ENCODE assay signal across 4 cellular contexts in the genomic region with DNA sequence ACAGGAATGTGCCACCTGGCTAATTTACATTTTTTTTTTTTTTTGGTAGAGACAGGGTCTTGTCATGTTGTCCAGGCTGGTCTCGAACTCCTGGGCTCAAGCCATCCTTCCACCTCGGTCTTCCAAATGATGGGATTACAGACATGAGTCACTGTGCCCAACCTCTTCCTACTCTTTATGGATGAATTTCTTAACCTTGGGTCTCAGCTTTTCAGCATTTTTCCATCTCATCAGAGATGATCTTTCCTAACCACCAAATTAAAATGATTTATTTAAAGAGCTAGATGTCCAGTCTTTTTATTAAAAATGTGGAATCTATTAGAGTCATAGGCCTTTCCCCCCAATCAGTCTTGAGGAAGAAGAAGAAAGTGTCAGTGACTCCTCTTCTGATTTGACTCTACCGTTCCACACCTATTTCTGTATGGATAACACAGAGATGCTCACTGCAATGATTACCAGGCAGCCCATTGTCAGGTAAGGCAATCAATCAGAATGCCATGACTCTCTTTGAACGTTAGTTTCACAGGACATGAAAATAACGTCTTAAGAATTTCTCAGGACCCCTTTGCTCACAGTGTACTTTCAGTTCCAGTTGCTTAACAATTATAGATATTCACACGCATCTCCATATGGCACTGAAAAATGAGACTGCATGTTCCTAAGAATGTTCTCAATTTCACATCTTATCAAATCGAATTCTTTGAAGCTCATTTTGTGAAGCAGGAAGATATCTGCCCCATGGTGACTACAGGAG.
TF ChIP-seq lines count a peak whose summit lies in the region.

No MANE protein-coding gene starts in this region.

TF ChIP-seq in GM12891, 5 proteins besides CTCF, POLR2A, EP300 and RAD21:
- no peak for TF ChIP-seq TAF1 (IDR thresholded peaks at IDR 0.05; ENCODE audit: low read depth, low read length)
- TF ChIP-seq SPI1 (IDR thresholded peaks at IDR 0.05; ENCODE audit: low read depth, low read length): peak; percentile 49; the same call in 1 of the 2 replicates

TF ChIP-seq in IMR-90, 13 proteins besides CTCF, POLR2A, EP300 and RAD21:
- TF ChIP-seq RCOR1 (IDR thresholded peaks at IDR 0.05; ENCODE audit: insufficient replicate concordance, low read length) (no peak), NFE2L2 (IDR thresholded peaks at IDR 0.05; ENCODE audit: low read depth, low read length) (no peak), CHD1 (IDR thresholded peaks at IDR 0.05; ENCODE audit: low read depth, low read length) (no peak), CEBPB (IDR thresholded peaks at IDR 0.05; ENCODE audit: low read depth, low read length) (no peak), MAFK (IDR thresholded peaks at IDR 0.05; ENCODE audit: low read depth, low read length) (no peak), FOS (IDR thresholded peaks at IDR 0.05; ENCODE audit: low read depth, low read length) (no peak), BHLHE40 (IDR thresholded peaks at IDR 0.05; ENCODE audit: low read depth, low read length) (no peak), SMC3 (IDR thresholded peaks at IDR 0.05; ENCODE audit: low read depth, low read length) (no peak), MAZ (IDR thresholded peaks at IDR 0.05; ENCODE audit: borderline replicate concordance, low read depth, low read length) (no peak), MXI1 (IDR thresholded peaks at IDR 0.05; ENCODE audit: borderline replicate concordance, low read depth, low read length) (no peak), ELK1 (IDR thresholded peaks at IDR 0.05; ENCODE audit: borderline replicate concordance, low read depth, low read length) (no peak), USF2 (IDR thresholded peaks at IDR 0.05; ENCODE audit: low read depth, low read length) (no peak), RFX5 (IDR thresholded peaks at IDR 0.05; ENCODE audit: low read depth, low read length) (no peak)

TF ChIP-seq in endothelial cell of umbilical vein, 7 proteins besides CTCF, POLR2A, EP300 and RAD21:
- TF ChIP-seq EZH2 (IDR thresholded peaks at IDR 0.05; ENCODE audit: borderline replicate concordance, low read depth, low read length, severe bottlenecking): no peak
- TF ChIP-seq POLR2AphosphoS5 (IDR thresholded peaks at IDR 0.05; ENCODE audit: insufficient read depth, low read depth, low read length): no peak
- TF ChIP-seq MYC (IDR thresholded peaks at IDR 0.05; ENCODE audit: low read depth, low read length): no peak
- no peak for TF ChIP-seq JUN (IDR thresholded peaks at IDR 0.05; ENCODE audit: borderline replicate concordance, insufficient read depth, insufficient read length, low read depth)
- no peak for TF ChIP-seq FOS (IDR thresholded peaks at IDR 0.05; ENCODE audit: borderline replicate concordance, insufficient read depth, low read length)
- TF ChIP-seq, protein P1, sequence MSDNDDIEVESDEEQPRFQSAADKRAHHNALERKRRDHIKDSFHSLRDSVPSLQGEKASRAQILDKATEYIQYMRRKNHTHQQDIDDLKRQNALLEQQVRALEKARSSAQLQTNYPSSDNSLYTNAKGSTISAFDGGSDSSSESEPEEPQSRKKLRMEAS (IDR thresholded peaks at IDR 0.05; ENCODE audit: insufficient read depth, insufficient read length): no peak
- no peak for TF ChIP-seq GATA2 (IDR thresholded peaks at IDR 0.05; ENCODE audit: insufficient read depth, insufficient read length, low read depth, low read length)
TF ChIP-seq in endothelial cell of umbilical vein: peak in this region for 0.

TF ChIP-seq in GM23338, 12 proteins besides CTCF, POLR2A, EP300 and RAD21:
- TF ChIP-seq EZH2phosphoT487 (IDR thresholded peaks at IDR 0.05; ENCODE audit: unreplicated experiment) (no peak), CREB1 (CRISPR knock-in tag; IDR thresholded peaks at IDR 0.05; ENCODE audit: low read depth) (no peak), EZH2 (IDR thresholded peaks at IDR 0.05; ENCODE audit: low read depth, unreplicated experiment) (no peak), NANOG (IDR thresholded peaks at IDR 0.05; ENCODE audit: borderline replicate concordance) (no peak), JUNB (IDR thresholded peaks at IDR 0.05; ENCODE audit: unreplicated experiment) (no peak), REST (IDR thresholded peaks at IDR 0.05; ENCODE audit: unreplicated experiment) (no peak), ZNF462 (CRISPR knock-in tag; IDR thresholded peaks at IDR 0.05) (no peak)
